ENCODE assay signal across 8 cellular contexts in genomic region chr19:19321143-19321577, GRCh38. TPM values are rescaled to one million over a fixed set of nuclear protein-coding genes. Genes with fewer than 3 reads are reported as not detected.
DNase-seq lines count a peak whose midpoint lies in the region; ATAC-seq and TF ChIP-seq lines count a peak whose summit lies in the region.

No MANE protein-coding gene starts in this region.

- peaks cover 4% of the 10 kb centered on the region for H3K36me3 Mint-ChIP-seq in IgD-negative memory B cell
- H3K36me3 Mint-ChIP-seq in activated CD4-positive, alpha-beta memory T cell treated with anti-CD3 and anti-CD28 coated beads, Interleukin-2, amount 10 ng/mL, durations not matched to agents 7 days and 5 days (ENCODE audit: low read depth): peaks cover 35% of the 10 kb centered on the region

- peak overlapping the region; percentile 100 for H3K4me3 ChIP-seq in GM12864 (ENCODE audit: low read depth, low read length)
- peak overlapping the region; percentile 93 for H3K4me3 ChIP-seq in psoas muscle

- ATAC-seq in psoas muscle (no peak), left lobe of liver (no peak), HG02852 (IDR thresholded peaks at IDR 0.05; ENCODE audit: unreplicated experiment) (no peak)

- intact Hi-C loops in psoas muscle (cut with DNase I): loop anchor here (2.0 to 5.0 kb wide), 2 partner anchors 128 to 129 kb away; partner anchors contain the start of genes BORCS8 (in 2 of the 2) and RFXANK (in 2 of the 2)

- peaks cover 50% of the 10 kb centered on the region for H3K4me1 ChIP-seq in psoas muscle

- TF ChIP-seq CTCF in GM12864 (IDR thresholded peaks at IDR 0.05; ENCODE audit: low read depth, low read length, missing control alignments): no peak
- no peak for TF ChIP-seq CTCF in psoas muscle (IDR thresholded peaks at IDR 0.05)

- H3K4me1 Mint-ChIP-seq in IgD-negative memory B cell: peaks cover 21 to 27% (median 21%) of the 10 kb centered on the region in 3 donors
- peaks cover 43% of the 10 kb centered on the region for H3K4me1 Mint-ChIP-seq in activated CD4-positive, alpha-beta memory T cell treated with anti-CD3 and anti-CD28 coated beads, Interleukin-2, amount 10 ng/mL, durations not matched to agents 7 days and 5 days

- peaks cover 0 to 30% of the 10 kb centered on the region in 2 donors for H3K36me3 ChIP-seq in psoas muscle (ENCODE audit: insufficient read depth in 1 of 2, low read depth in 1 of 2)

- CTCF ChIA-PET in activated CD4-positive, alpha-beta memory T cell treated with anti-CD3 and anti-CD28 coated beads, Interleukin-2, amount 10 ng/mL, durations not matched to agents 7 days and 5 days (lab: Charles Lee): interaction anchor here (1.2 kb wide), 1 partner anchor 170 kb away, joined by 8 read pairs; no protein-coding TSS in a partner anchor

- peak overlapping the region; percentile 87 to 100 (median 99) for H3K27ac Mint-ChIP-seq in IgD-negative memory B cell
- H3K27ac Mint-ChIP-seq in activated CD4-positive, alpha-beta memory T cell treated with anti-CD3 and anti-CD28 coated beads, Interleukin-2, amount 10 ng/mL, durations not matched to agents 7 days and 5 days: peak overlapping the region; percentile 79

- H3K4me3 Mint-ChIP-seq in IgD-negative memory B cell: peak overlapping the region; percentile 92 to 100 (median 100)
- H3K4me3 Mint-ChIP-seq in activated CD4-positive, alpha-beta memory T cell treated with anti-CD3 and anti-CD28 coated beads, Interleukin-2, amount 10 ng/mL, durations not matched to agents 7 days and 5 days: peak overlapping the region; percentile 95

- no peaks in the 10 kb centered on the region for H3K9me3 ChIP-seq in psoas muscle

- POLR2A ChIA-PET in activated CD4-positive, alpha-beta memory T cell treated with anti-CD3 and anti-CD28 coated beads, Interleukin-2, amount 10 ng/mL, durations not matched to agents 7 days and 5 days (lab: Charles Lee): interaction anchor here (0.8 to 1.1 kb wide), 3 partner anchors 12 to 402 kb away, joined by 3 to 4 read pairs (median 3); partner anchors contain the start of genes COPE and DDX49

- no peaks in the 10 kb centered on the region for H3K9me3 Mint-ChIP-seq in IgD-negative memory B cell
- H3K9me3 Mint-ChIP-seq in activated CD4-positive, alpha-beta memory T cell treated with anti-CD3 and anti-CD28 coated beads, Interleukin-2, amount 10 ng/mL, durations not matched to agents 7 days and 5 days: no peaks in the 10 kb centered on the region

- peak overlapping the region; percentile 95 for H3K27ac ChIP-seq in psoas muscle

- DNase-seq in GM12864 (ENCODE audit: low read depth): no peak
- peak; percentile 21 for DNase-seq in activated CD4-positive, alpha-beta memory T cell treated with anti-CD3 and anti-CD28 coated beads, Interleukin-2, amount 10 ng/mL, durations not matched to agents 7 days and 5 days
- peak; percentile 13 for DNase-seq in glomerular visceral epithelial cell (ENCODE audit: extremely low spot score)
- DNase-seq in psoas muscle: no peak
- no peak for DNase-seq in left lobe of liver (ENCODE audit: low spot score)
- no peak for DNase-seq in NCI-H1092 (lab: John Stamatoyannopoulos, UW)

- H3K27me3 Mint-ChIP-seq in IgD-negative memory B cell: no peaks in the 10 kb centered on the region
- H3K27me3 Mint-ChIP-seq in activated CD4-positive, alpha-beta memory T cell treated with anti-CD3 and anti-CD28 coated beads, Interleukin-2, amount 10 ng/mL, durations not matched to agents 7 days and 5 days: no peaks in the 10 kb centered on the region

- no peaks in the 10 kb centered on the region for H3K27me3 ChIP-seq in psoas muscle (ENCODE audit: insufficient read depth in 3 of 3, low read length in 2 of 3)

- 1 to 2% (median 1%) methylated on average over 32 to 33 of the region's 33 CpGs for WGBS in psoas muscle, 3 donors

RNA-seq across cellular contexts. Expression of gene MAU2, which starts 0.5 kb away (rescaled TPM):
- polyA plus RNA-seq in IgD-negative memory B cell: 24.5 TPM
- 10 to 100 TPM; 68.8 to 76.9 TPM for total RNA-seq in activated CD4-positive, alpha-beta memory T cell treated with anti-CD3 and anti-CD28 coated beads, Interleukin-2, amount 10 ng/mL, durations not matched to agents 7 days and 5 days
- 10 to 100 TPM; 26.2 to 55.1 (median 40.1) TPM for total RNA-seq in psoas muscle
- 10 to 100 TPM; 12.3 to 20.3 (median 18.4) TPM for polyA plus RNA-seq in psoas muscle
- 24.7 TPM for total RNA-seq in left lobe of liver

RNA-seq across cellular contexts. Expression of gene SUGP1, which starts 0.9 kb away (rescaled TPM):
- polyA plus RNA-seq in IgD-negative memory B cell (42.1 TPM), psoas muscle (10 to 100 TPM; 20.6 to 26.3 (median 24.6) TPM)
- 10 to 100 TPM; 63.1 to 67.1 TPM for total RNA-seq in activated CD4-positive, alpha-beta memory T cell treated with anti-CD3 and anti-CD28 coated beads, Interleukin-2, amount 10 ng/mL, durations not matched to agents 7 days and 5 days
- total RNA-seq in psoas muscle (10 to 100 TPM; 25.8 to 35.8 (median 29.0) TPM), left lobe of liver (28.6 TPM)

RNA-seq across cellular contexts. Expression of gene TM6SF2, which starts 48.1 kb away (rescaled TPM):
- polyA plus RNA-seq in IgD-negative memory B cell: not detected
- not detected for total RNA-seq in activated CD4-positive, alpha-beta memory T cell treated with anti-CD3 and anti-CD28 coated beads, Interleukin-2, amount 10 ng/mL, durations not matched to agents 7 days and 5 days
- under 1 TPM in 1 of 4 donors, not detected in 3; 0.14 TPM for total RNA-seq in psoas muscle
- polyA plus RNA-seq in psoas muscle: under 1 TPM in 1 of 3 donors, not detected in 2; 0.29 TPM
- total RNA-seq in left lobe of liver: 73.3 TPM

Comparison
In these comparisons a context has a peak if more than half of its experiments do, and no peak if none do; other contexts are left out.
1. DNase-seq: peak in activated CD4-positive, alpha-beta memory T cell treated with anti-CD3 and anti-CD28 coated beads, Interleukin-2, amount 10 ng/mL, durations not matched to agents 7 days and 5 days (single experiment) and glomerular visceral epithelial cell (single experiment); none in GM12864 (single experiment), psoas muscle (0 of 2), left lobe of liver (single experiment) and NCI-H1092 (single experiment).
2. RNA of gene TM6SF2, which starts 48.1 kb away (total RNA-seq): 73.3 TPM in left lobe of liver (single experiment); 0.14 TPM in psoas muscle and not detected in activated CD4-positive, alpha-beta memory T cell treated with anti-CD3 and anti-CD28 coated beads, Interleukin-2, amount 10 ng/mL, durations not matched to agents 7 days and 5 days; every median in the first group is over 10 times any median in the second.